8 cellular contexts compared by ENCODE assay signal in genomic region chr2:74507926-74508520, GRCh38. TPM values are rescaled to one million over a fixed set of nuclear protein-coding genes. Genes with fewer than 3 reads are reported as not detected.
DNase-seq lines count a peak whose midpoint lies in the region; ATAC-seq and TF ChIP-seq lines count a peak whose summit lies in the region.

No MANE protein-coding gene starts in this region.

- peak overlapping the region; percentile 100 for H3K4me3 ChIP-seq in AG04450 (ENCODE audit: low read depth, low read length)
- peak overlapping the region; percentile 70 for H3K4me3 ChIP-seq in SU-DHL-6 (ENCODE audit: insufficient read depth, low read length, poor library complexity, severe bottlenecking)
- peak overlapping the region; percentile 96 for H3K4me3 ChIP-seq in naive thymus-derived CD4-positive, alpha-beta T cell (ENCODE audit: low read length)

- peak overlapping the region; percentile 99 for H3K27ac ChIP-seq in AG04450 (ENCODE audit: low read depth, low read length)
- peak overlapping the region; percentile 90 for H3K27ac ChIP-seq in SU-DHL-6 (ENCODE audit: low read depth, low read length)
- peak overlapping the region; percentile 94 for H3K27ac ChIP-seq in naive thymus-derived CD4-positive, alpha-beta T cell (ENCODE audit: low read depth, low read length)

- H3K9me2 ChIP-seq in SU-DHL-6 (replicated peaks; ENCODE audit: insufficient read depth, low read length) = no peaks in the 10 kb centered on the region

- CTCF ChIA-PET in AG04450 (lab: Charles Lee) = interaction anchor here (1.1 kb wide), 1 partner anchor 12 kb away, joined by 5 read pairs; no protein-coding TSS in a partner anchor
- CTCF ChIA-PET in naive thymus-derived CD4-positive, alpha-beta T cell (lab: Charles Lee) = interaction anchor here (0.5 to 1.5 kb wide), 3 partner anchors 24 to 29 kb away, joined by 3 to 4 read pairs (median 4); partner anchors contain the start of genes CCDC142 and TTC31

- peaks cover 16 to 33% (median 25%) of the 10 kb centered on the region in 5 donors for H3K36me3 Mint-ChIP-seq in naive thymus-derived CD4-positive, alpha-beta T cell

- H3K27ac Mint-ChIP-seq in naive thymus-derived CD4-positive, alpha-beta T cell = peak overlapping the region; percentile 97 to 100 (median 100)

- H3K4me1 ChIP-seq in naive thymus-derived CD4-positive, alpha-beta T cell (ENCODE audit: control insufficient read depth in 2 of 2, insufficient read depth in 2 of 2, low read length in 2 of 2) = peaks cover 16 to 22% of the 10 kb centered on the region in 2 donors

- peak overlapping the region; percentile 95 to 100 (median 99) for H3K4me3 Mint-ChIP-seq in naive thymus-derived CD4-positive, alpha-beta T cell

- H3K27me3 Mint-ChIP-seq in naive thymus-derived CD4-positive, alpha-beta T cell = peaks cover 47 to 58% (median 50%) of the 10 kb centered on the region in 5 donors

- H3K4me1 Mint-ChIP-seq in naive thymus-derived CD4-positive, alpha-beta T cell = peaks cover 34 to 62% (median 51%) of the 10 kb centered on the region in 7 donors

- H3K36me3 ChIP-seq in SU-DHL-6 (ENCODE audit: low read length) = no peaks in the 10 kb centered on the region
- peaks cover 0 to 20% (median 5%) of the 10 kb centered on the region in 3 experiments for H3K36me3 ChIP-seq in naive thymus-derived CD4-positive, alpha-beta T cell (ENCODE audit: control insufficient read depth in 2 of 3, insufficient read depth in 3 of 3, low read length in 3 of 3)

- peak overlapping the region; percentile 98 for H2AFZ ChIP-seq in SU-DHL-6 (ENCODE audit: low read depth, low read length, severe bottlenecking)

- POLR2A ChIA-PET in AG04450 (lab: Yijun Ruan, JAX) = interaction anchor here (0.7 kb wide), 1 partner anchor 50 kb away, joined by 3 read pairs; the partner anchor contains the start of gene WBP1
- POLR2A ChIA-PET in naive thymus-derived CD4-positive, alpha-beta T cell (lab: Charles Lee) = interaction anchor here (0.9 to 5.0 kb wide), 12 partner anchors 9 to 50 kb away, joined by 3 to 33 read pairs (median 5); partner anchors contain the start of genes AUP1, CCDC142, HTRA2 and LBX2

- DNase-seq in AG04450 (ENCODE audit: low read depth, low spot score) (no peak), epidermal melanocyte (ENCODE audit: insufficient read length, low spot score) (peak; percentile 46), SKM-1 (lab: John Stamatoyannopoulos, UW; ENCODE audit: unreplicated experiment) (no peak), inferior parietal cortex (ENCODE audit: extremely low spot score) (no peak)
- peak in 1 of 9 donors; percentile 29 for DNase-seq in naive thymus-derived CD4-positive, alpha-beta T cell

- H3K79me2 ChIP-seq in SU-DHL-6 (ENCODE audit: insufficient read depth, low read length) = 0 out of 2 replicates have a peak, but pooled peaks cover 3% of the 10 kb centered on the region

- TF ChIP-seq CTCF in AG04450 (IDR thresholded peaks at IDR 0.05; ENCODE audit: low read depth, low read length) (no peak), SU-DHL-6 (IDR thresholded peaks at IDR 0.05; ENCODE audit: insufficient read depth, low read length, poor library complexity, severe bottlenecking) (no peak)

- peak; percentile 21 for ATAC-seq in GM18907 (IDR thresholded peaks at IDR 0.05; ENCODE audit: unreplicated experiment)
- ATAC-seq in HG03460 (IDR thresholded peaks at IDR 0.05; ENCODE audit: unreplicated experiment) = peak; percentile 10
- ATAC-seq in naive thymus-derived CD4-positive, alpha-beta T cell = no peak

- intact Hi-C loops in naive thymus-derived CD4-positive, alpha-beta T cell (cut with micrococcal nuclease) = loop anchor here (1.0 to 10.0 kb wide), 13 partner anchors 8 to 450 kb away; partner anchors contain the start of genes AUP1 (in 2 of the 2), DOK1 (in 2 of the 2), HTRA2 (in 2 of the 2) and TTC31 (in 2 of the 2)

- H3F3A ChIP-seq in SU-DHL-6 (ENCODE audit: insufficient read depth) = peaks cover 4% of the 10 kb centered on the region; the same call in 1 of the 2 replicates

- peak overlapping the region; percentile 66 for H3K4me2 ChIP-seq in SU-DHL-6 (ENCODE audit: low read depth, low read length, poor library complexity, severe bottlenecking)

- H3K27me3 ChIP-seq in AG04450 (ENCODE audit: control insufficient read depth, insufficient read depth, low read length) (peaks cover 25% of the 10 kb centered on the region), SU-DHL-6 (ENCODE audit: low read length) (no peaks in the 10 kb centered on the region)
- H3K27me3 ChIP-seq in naive thymus-derived CD4-positive, alpha-beta T cell (ENCODE audit: control insufficient read depth in 2 of 2, insufficient read depth in 2 of 2, low read length in 2 of 2) = peaks cover 0 to 15% of the 10 kb centered on the region in 2 donors

- H3K9me3 ChIP-seq in AG04450 (ENCODE audit: control insufficient read depth, insufficient read depth, low read length) (peaks cover 5% of the 10 kb centered on the region; the same call in 1 of the 2 replicates), SU-DHL-6 (ENCODE audit: insufficient read depth, low read length) (no peaks in the 10 kb centered on the region)
- H3K9me3 ChIP-seq in naive thymus-derived CD4-positive, alpha-beta T cell (ENCODE audit: control insufficient read depth in 2 of 3, low read length in 3 of 3) = no peaks in the 10 kb centered on the region

- H3K9me3 Mint-ChIP-seq in naive thymus-derived CD4-positive, alpha-beta T cell = peaks cover 0 to 6% (median 0%) of the 10 kb centered on the region in 11 donors

- peak overlapping the region; percentile 68 for H3K9ac ChIP-seq in SU-DHL-6 (ENCODE audit: low read length)

- no peaks in the 10 kb centered on the region for H4K20me1 ChIP-seq in SU-DHL-6 (ENCODE audit: low read depth, low read length)

RNA-seq across cellular contexts. Expression of gene PCGF1, which starts 0.5 kb away (rescaled TPM):
- polyA plus RNA-seq in AG04450 (2011; rRNA removed) = 20.9 and 21.4 TPM in 2 replicates
- 55.0 and 60.4 TPM in 2 replicates for polyA minus RNA-seq in AG04450 (2011; rRNA and poly(A)+ RNA removed)
- 10 to 100 TPM; 25.7 to 37.0 (median 31.2) TPM for total RNA-seq in naive thymus-derived CD4-positive, alpha-beta T cell
- polyA plus RNA-seq in naive thymus-derived CD4-positive, alpha-beta T cell = 10 to 100 TPM in 1 of 2 donors, 1 to 10 TPM in 1; 9.0 to 25.0 TPM

RNA-seq across cellular contexts. Expression of gene TLX2, which starts 6.2 kb away (rescaled TPM):
- polyA plus RNA-seq in AG04450 (2011; rRNA removed) = not detected in 2 replicates
- polyA minus RNA-seq in AG04450 (2011; rRNA and poly(A)+ RNA removed) = 0.14 TPM in 1 of 2 replicates, not detected in the other
- total RNA-seq in naive thymus-derived CD4-positive, alpha-beta T cell = under 1 TPM in 2 of 5 experiments, not detected in 3; 0.34 to 0.66 TPM
- polyA plus RNA-seq in naive thymus-derived CD4-positive, alpha-beta T cell = not detected

RNA-seq across cellular contexts. Expression of gene LBX2, which starts 8.6 kb away (rescaled TPM):
- 0.76 and 0.86 TPM in 2 replicates for polyA plus RNA-seq in AG04450 (2011; rRNA removed)
- polyA minus RNA-seq in AG04450 (2011; rRNA and poly(A)+ RNA removed) = 0.37 and 0.48 TPM in 2 replicates
- under 1 TPM in 2 of 5 experiments, not detected in 3; 0.44 to 0.65 TPM for total RNA-seq in naive thymus-derived CD4-positive, alpha-beta T cell
- polyA plus RNA-seq in naive thymus-derived CD4-positive, alpha-beta T cell = not detected

RNA-seq across cellular contexts. Expression of gene DQX1, which starts 18.0 kb away (rescaled TPM):
- polyA plus RNA-seq in AG04450 (2011; rRNA removed) = 0.02 TPM in 1 of 2 replicates, not detected in the other
- 0.18 TPM in 1 of 2 replicates, not detected in the other for polyA minus RNA-seq in AG04450 (2011; rRNA and poly(A)+ RNA removed)
- under 1 TPM; 0.13 to 0.95 (median 0.59) TPM for total RNA-seq in naive thymus-derived CD4-positive, alpha-beta T cell
- not detected for polyA plus RNA-seq in naive thymus-derived CD4-positive, alpha-beta T cell

RNA-seq across cellular contexts. Expression of gene AUP1, which starts 21.5 kb away (rescaled TPM):
- polyA plus RNA-seq in AG04450 (2011; rRNA removed) = 51.9 and 64.4 TPM in 2 replicates
- 46.1 and 58.0 TPM in 2 replicates for polyA minus RNA-seq in AG04450 (2011; rRNA and poly(A)+ RNA removed)
- total RNA-seq in naive thymus-derived CD4-positive, alpha-beta T cell = 100 to 1,000 TPM; 121 to 160 (median 144) TPM
- 10 to 100 TPM; 69.7 to 73.6 TPM for polyA plus RNA-seq in naive thymus-derived CD4-positive, alpha-beta T cell
